ENCODE assay signal across 10 cellular contexts in genomic region chr10:100007239-100008141, GRCh38. TPM values are rescaled to one million over a fixed set of nuclear protein-coding genes. Genes with fewer than 3 reads are reported as not detected.
DNase-seq lines count a peak whose midpoint lies in the region; ATAC-seq and TF ChIP-seq lines count a peak whose summit lies in the region.
"Had no signal": no experiment of that assay in that cellular context is flagged by ENCODE, and none has a peak within 500 bp of the region (broad histone marks: within the 10 kb centered on the region; RNA-seq: fewer than 3 reads in every experiment).

No MANE protein-coding gene starts in this region.

- WGBS in HUES64 = 80% methylated on average over 10 of the region's 10 CpGs

- no peaks in the 10 kb centered on the region for H3K79me2 ChIP-seq in neural cell (replicated peaks; ENCODE audit: insufficient read depth, low read length)

- H3K27me3 ChIP-seq in HUES64 (ENCODE audit: insufficient read depth, low read length) (peaks cover 12% of the 10 kb centered on the region), neural cell (ENCODE audit: insufficient read depth, low read depth, low read length) (no peaks in the 10 kb centered on the region)

- H3K27ac Mint-ChIP-seq in CD14-positive monocyte = peak overlapping the region in 6 of 7 donors; percentile 50 to 96 (median 92)

- TF ChIP-seq EP300 in neural cell (conservative IDR thresholded peaks at IDR 0.05; ENCODE audit: poor library complexity, severe bottlenecking) = no peak

- H3K36me3 ChIP-seq in HUES64 (ENCODE audit: insufficient read depth, low read length) (no peaks in the 10 kb centered on the region), neural cell (ENCODE audit: insufficient read depth, low read length) (no peaks in the 10 kb centered on the region)

- H3K4me1 ChIP-seq in HUES64 (ENCODE audit: insufficient read depth, low read length) = peaks cover 12% of the 10 kb centered on the region

- peaks cover 45% of the 10 kb centered on the region for H3K4me1 Mint-ChIP-seq in CD14-positive monocyte

- H3K4me3 Mint-ChIP-seq in CD14-positive monocyte = peak overlapping the region in 1 of 2 donors; percentile 70

- no peak for ATAC-seq in HG03378 (IDR thresholded peaks at IDR 0.05; ENCODE audit: unreplicated experiment)
- ATAC-seq in HG03460 (IDR thresholded peaks at IDR 0.05; ENCODE audit: unreplicated experiment) = no peak

- no peak overlapping the region for H3K4me2 ChIP-seq in neural cell (ENCODE audit: low read length)

- DNase-seq in CD14-positive monocyte (ENCODE audit: low spot score) (no peak), coronary artery (ENCODE audit: low spot score) (no peak), NCI-H1694 treated with DMSO at 0.1 percent for 48 hours (lab: John Stamatoyannopoulos, UW) (no peak), ureter (ENCODE audit: low spot score) (no peak)
- DNase-seq: hypothalamus, NCI-H526 had no signal

- H3K4me3 ChIP-seq in HUES64 (ENCODE audit: low read length) = peak overlapping the region; percentile 77; the same call in 1 of the 2 replicates
- peak overlapping the region; percentile 79 for H3K4me3 ChIP-seq in coronary artery
- H3K4me3 ChIP-seq in neural cell (ENCODE audit: low read length) = peak overlapping the region; percentile 94

- intact Hi-C loops in CD14-positive monocyte (cut with micrococcal nuclease) = loop anchor here in 1 of 2 donors (2.0 to 5.0 kb wide), 3 partner anchors 13 to 90 kb away; no protein-coding TSS in a partner anchor

- no peak overlapping the region for H3K27ac ChIP-seq in HUES64 (ENCODE audit: low read depth, low read length)
- H3K27ac ChIP-seq in coronary artery = peak overlapping the region in 1 of 2 donors; percentile 74
- no peak overlapping the region for H3K27ac ChIP-seq in neural cell (ENCODE audit: low read length)

- TF ChIP-seq CTCF in CD14-positive monocyte (IDR thresholded peaks at IDR 0.05) (no peak), coronary artery (IDR thresholded peaks at IDR 0.05) (no peak), neural cell (IDR thresholded peaks at IDR 0.05; ENCODE audit: poor library complexity, severe bottlenecking) (no peak)

- H3K9ac ChIP-seq in HUES64 (ENCODE audit: low read depth, low read length) (0 out of 2 replicates have a peak overlapping the region, but pooled peaks have one; percentile 22), neural cell (ENCODE audit: low read length) (no peak overlapping the region)

- TF ChIP-seq RAD21 in neural cell (conservative IDR thresholded peaks at IDR 0.05) = no peak

- H3K9me2 ChIP-seq in neural cell (ENCODE audit: insufficient read depth, low read length) = no peaks in the 10 kb centered on the region

- H2AFZ ChIP-seq in neural cell (ENCODE audit: low read depth, low read length) = no peak overlapping the region

- no peaks in the 10 kb centered on the region for H3F3A ChIP-seq in neural cell (ENCODE audit: insufficient read depth, low read length, poor library complexity, severe bottlenecking)

- no peaks in the 10 kb centered on the region for H4K20me1 ChIP-seq in neural cell (ENCODE audit: insufficient read depth)

- H3K9me3 ChIP-seq in HUES64 (ENCODE audit: insufficient read depth, low read depth, low read length) = no peaks in the 10 kb centered on the region
- no peaks in the 10 kb centered on the region for H3K9me3 ChIP-seq in neural cell (ENCODE audit: low read length)

- peaks cover 4 to 10% of the 10 kb centered on the region in 2 donors for H3K36me3 Mint-ChIP-seq in CD14-positive monocyte

- H3K27me3 Mint-ChIP-seq in CD14-positive monocyte (ENCODE audit: low read depth in 3 of 3) = peaks cover 8 to 19% (median 17%) of the 10 kb centered on the region in 3 donors

- H3K9me3 Mint-ChIP-seq in CD14-positive monocyte = peaks cover 0 to 4% (median 0%) of the 10 kb centered on the region in 7 donors

TF ChIP-seq in neural cell, 6 proteins besides CTCF, POLR2A, EP300 and RAD21:
- TF ChIP-seq TAF1 (IDR thresholded peaks at IDR 0.05; ENCODE audit: low read depth) = no peak
- TF ChIP-seq POLR2AphosphoS5 (IDR thresholded peaks at IDR 0.05) = no peak
- no peak for TF ChIP-seq REST (IDR thresholded peaks at IDR 0.05; ENCODE audit: borderline replicate concordance)
- TF ChIP-seq MXI1 (conservative IDR thresholded peaks at IDR 0.05; ENCODE audit: poor library complexity, severe bottlenecking) = no peak
- TF ChIP-seq SMC3 (conservative IDR thresholded peaks at IDR 0.05; ENCODE audit: poor library complexity) = no peak
- no peak for TF ChIP-seq EZH2 (IDR thresholded peaks at IDR 0.05; ENCODE audit: borderline replicate concordance, insufficient read depth, low read length, poor library complexity, severe bottlenecking)

RNA-seq across cellular contexts. Expression of gene DNMBP, which starts 2.3 kb away (rescaled TPM):
- polyA plus RNA-seq in CD14-positive monocyte (1 to 10 TPM in 1 of 2 donors, under 1 TPM in 1; 0.83 to 1.2 TPM), neural cell (2.3 and 3.1 TPM in 2 replicates)
- 13.0 TPM for polyA plus RNA-seq in HUES64 (2013, experiment 1 of 2)
- polyA plus RNA-seq in HUES64 (2013, experiment 2 of 2) = 14.2 TPM
- polyA minus RNA-seq in neural cell = 7.9 and 8.3 TPM in 2 replicates
- 54.6 TPM for total RNA-seq in ureter
